ENCODE assay signal across 26 cellular contexts in genomic region chr1:93239862-93240261, GRCh38.
"Had no signal": no experiment of that assay in that cellular context is flagged by ENCODE, and none has a peak within 500 bp of the region (broad histone marks: within the 10 kb centered on the region; RNA-seq: fewer than 3 reads in every experiment).

No MANE protein-coding gene starts in this region.

- DNase-seq: naive thymus-derived CD8-positive, alpha-beta T cell; nephron progenitor cell; nucleus accumbens; pancreas; retina; right cardiac atrium; right lobe of liver; sigmoid colon; small intestine; stimulated activated CD4-positive, alpha-beta T cell treated with anti-CD3 and anti-CD28 coated beads, Interleukin-15, amount 100 ng/mL, for 24 hours; stimulated activated CD4-positive, alpha-beta T cell treated with anti-CD3 and anti-CD28 coated beads, Interleukin-2, amount 100 ng/mL, for 24 hours; stimulated activated CD4-positive, alpha-beta T cell treated with anti-CD3 and anti-CD28 coated beads, Interleukin-2, amount 100 ng/mL, for 48 hours; stimulated activated CD4-positive, alpha-beta T cell treated with anti-CD3 and anti-CD28 coated beads, Interleukin-4, amount 100 ng/mL, for 24 hours; stimulated activated naive B cell treated with anti-CD40 and anti-IgM and Interleukin-4, amounts not matched to agents 10 μg/mL and 1 μg/mL and 100 μg/mL, for 72 hours; stimulated activated naive CD4-positive, alpha-beta T cell treated with Interleukin-2 at 50 U/mL for 16 hours; stomach; thyroid gland; trophoblast cell; upper lobe of left lung had no signal

- H3K27ac ChIP-seq: neutrophil, pancreas, prostate gland, right lobe of liver, sigmoid colon, stomach, thoracic aorta, thyroid gland, tibial nerve, upper lobe of left lung, vagina had no signal

- H3K36me3 ChIP-seq: pancreas, prostate gland, right lobe of liver, sigmoid colon, thoracic aorta, thyroid gland had no signal

- H3K4me3 ChIP-seq: pancreas, prostate gland, right lobe of liver, sigmoid colon, stomach, thoracic aorta, thyroid gland, tibial nerve, upper lobe of left lung, vagina had no signal

- H3K27me3 ChIP-seq: neutrophil, pancreas, right lobe of liver, sigmoid colon, stomach, thyroid gland, tibial nerve, upper lobe of left lung, vagina had no signal

- H3K4me1 ChIP-seq: pancreas, prostate gland, sigmoid colon, stomach, thyroid gland, tibial nerve, vagina had no signal

- H3K9me3 ChIP-seq: pancreas, prostate gland, right lobe of liver, thoracic aorta, thyroid gland, vagina had no signal

- ATAC-seq: naive thymus-derived CD8-positive, alpha-beta T cell; natural killer cell treated with Interleukin-12 subunit alpha and Interleukin-12 subunit beta and Interleukin-15 and Interleukin-18, amount 100 ng/mL, for 72 hours; pancreas; right lobe of liver; stimulated activated effector memory CD8-positive, alpha-beta T cell treated with anti-CD3 and anti-CD28 coated beads, Interleukin-12 subunit alpha, Interleukin-12 subunit beta, amount 100 ng/mL, for 72 hours; stimulated activated naive B cell treated with anti-CD40 and anti-IgM and Interleukin-4, amounts not matched to agents 10 μg/mL and 1 μg/mL and 100 μg/mL, for 72 hours had no signal
